ENCODE assay signal across 27 cellular contexts in the genomic region with DNA sequence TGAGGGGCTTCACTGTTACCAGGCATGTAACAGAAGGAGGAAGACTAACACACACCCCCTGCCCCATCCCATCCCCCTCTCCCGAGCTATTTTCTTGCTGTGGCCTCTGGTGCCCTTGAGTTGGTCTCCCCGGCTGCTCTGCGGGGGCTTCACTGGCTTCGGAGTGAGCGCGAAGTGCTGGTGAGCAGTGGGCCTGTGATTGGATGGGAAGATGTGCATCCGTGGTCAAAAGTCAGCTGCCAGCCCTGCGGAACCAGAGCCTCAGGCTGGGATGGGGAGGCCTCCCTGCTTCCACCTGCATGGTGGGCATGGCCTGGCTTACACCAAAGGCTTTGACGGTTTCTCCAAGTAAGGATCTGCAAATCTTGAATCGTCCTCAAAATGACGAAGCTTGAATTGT. TPM values are rescaled to one million over a fixed set of nuclear protein-coding genes. Genes with fewer than 3 reads are reported as not detected.
DNase-seq lines count a peak whose midpoint lies in the region; ATAC-seq and TF ChIP-seq lines count a peak whose summit lies in the region.
"Had no signal": no experiment of that assay in that cellular context is flagged by ENCODE, and none has a peak within 500 bp of the region (broad histone marks: within the 10 kb centered on the region; RNA-seq: fewer than 3 reads in every experiment).

No MANE protein-coding gene starts in this region.

- no peak for TF ChIP-seq CTCF in PC-9 (conservative IDR thresholded peaks at IDR 0.05)
- TF ChIP-seq CTCF in sigmoid colon (IDR thresholded peaks at IDR 0.05) = no peak

- peaks cover 35% of the 10 kb centered on the region for H3F3A ChIP-seq in PC-9 (ENCODE audit: insufficient read depth, low read depth)

- H3K27me3 ChIP-seq in PC-9 (ENCODE audit: insufficient read depth, low read depth) (no peaks in the 10 kb centered on the region), sigmoid colon (no peaks in the 10 kb centered on the region)
- H3K27me3 ChIP-seq: upper lobe of right lung had no signal

- H3K4me1 ChIP-seq in PC-9 (replicated peaks; ENCODE audit: insufficient read depth) = peaks cover 44% of the 10 kb centered on the region
- H3K4me1 ChIP-seq in sigmoid colon = peaks cover 0 to 47% (median 22%) of the 10 kb centered on the region in 4 donors
- H3K4me1 ChIP-seq: Caco-2 had no signal

- no peak overlapping the region for H3K27ac ChIP-seq in PC-9
- H3K27ac ChIP-seq in sigmoid colon = no peak overlapping the region
- H3K27ac ChIP-seq: psoas muscle, WERI-Rb-1 had no signal

- POLR2A ChIA-PET in PC-9 (lab: Charles Lee; ENCODE audit: unreplicated experiment) = no interaction called here

- peaks cover 51% of the 10 kb centered on the region for H3K4me1 Mint-ChIP-seq in activated CD8-positive, alpha-beta memory T cell treated with anti-CD3 and anti-CD28 coated beads, Interleukin-2, amount 10 ng/mL, durations not matched to agents 7 days and 5 days

- no peaks in the 10 kb centered on the region for H3K9me3 Mint-ChIP-seq in activated CD8-positive, alpha-beta memory T cell treated with anti-CD3 and anti-CD28 coated beads, Interleukin-2, amount 10 ng/mL, durations not matched to agents 7 days and 5 days (ENCODE audit: low read depth)
- H3K9me3 Mint-ChIP-seq: IgD-negative memory B cell; naive thymus-derived CD4-positive, alpha-beta T cell had no signal

- peak overlapping the region; percentile 93 for H3K27ac Mint-ChIP-seq in activated CD8-positive, alpha-beta memory T cell treated with anti-CD3 and anti-CD28 coated beads, Interleukin-2, amount 10 ng/mL, durations not matched to agents 7 days and 5 days
- H3K27ac Mint-ChIP-seq: activated naive CD8-positive, alpha-beta T cell had no signal

- H3K36me3 ChIP-seq in PC-9 (ENCODE audit: low read depth) (peaks cover 2% of the 10 kb centered on the region; the same call in 1 of the 2 replicates), sigmoid colon (peaks cover 0 to 5% (median 0%) of the 10 kb centered on the region in 4 donors)
- H3K36me3 ChIP-seq: WERI-Rb-1 had no signal

- H3K27me3 Mint-ChIP-seq in activated CD8-positive, alpha-beta memory T cell treated with anti-CD3 and anti-CD28 coated beads, Interleukin-2, amount 10 ng/mL, durations not matched to agents 7 days and 5 days = no peaks in the 10 kb centered on the region
- H3K27me3 Mint-ChIP-seq: activated naive CD8-positive, alpha-beta T cell; IgD-negative memory B cell; naive thymus-derived CD4-positive, alpha-beta T cell; T-helper 17 cell had no signal

- H4K20me1 ChIP-seq in PC-9 (ENCODE audit: insufficient read depth) = no peaks in the 10 kb centered on the region

- CTCF ChIA-PET in activated CD8-positive, alpha-beta memory T cell treated with anti-CD3 and anti-CD28 coated beads, Interleukin-2, amount 10 ng/mL, durations not matched to agents 7 days and 5 days (lab: Charles Lee) = interaction anchor here (0.9 to 3.2 kb wide), 5 partner anchors 11 to 280 kb away, joined by 3 to 17 read pairs (median 4); no protein-coding TSS in a partner anchor
- CTCF ChIA-PET in PC-9 (lab: Charles Lee) = interaction anchor here (0.6 to 0.7 kb wide), 2 partner anchors 55 to 286 kb away, joined by 6 to 8 read pairs; no protein-coding TSS in a partner anchor

- ATAC-seq in activated CD8-positive, alpha-beta memory T cell treated with anti-CD3 and anti-CD28 coated beads, Interleukin-2, amount 10 ng/mL, durations not matched to agents 7 days and 5 days = no peak
- ATAC-seq: GM12878, HCT116, psoas muscle, T-helper 17 cell had no signal

- no peak overlapping the region for H2AFZ ChIP-seq in PC-9

- peaks cover 8% of the 10 kb centered on the region for H3K36me3 Mint-ChIP-seq in activated CD8-positive, alpha-beta memory T cell treated with anti-CD3 and anti-CD28 coated beads, Interleukin-2, amount 10 ng/mL, durations not matched to agents 7 days and 5 days

- intact Hi-C loops in PC-9 (cut with micrococcal nuclease; ENCODE audit: unreplicated experiment) = no loop called here
- intact Hi-C loops in sigmoid colon (cut with DNase I) = no loop called here

- H3K9me3 ChIP-seq in PC-9 (ENCODE audit: insufficient read depth, low read depth) = no peaks in the 10 kb centered on the region
- no peaks in the 10 kb centered on the region for H3K9me3 ChIP-seq in sigmoid colon
- H3K9me3 ChIP-seq: A549, Caco-2, psoas muscle, upper lobe of right lung had no signal

- H3K4me3 ChIP-seq in PC-9 (no peak overlapping the region), sigmoid colon (no peak overlapping the region)
- H3K4me3 ChIP-seq: A549, GM12878, psoas muscle, SK-N-MC, upper lobe of right lung had no signal

- H3K79me2 ChIP-seq in PC-9 (ENCODE audit: low read depth) = no peaks in the 10 kb centered on the region

- BruUV-seq in PC-9 (replicated peaks; lab: Mats Ljungman, UMichigan) = TSS peak; percentile 11

- TF ChIP-seq EP300 in sigmoid colon (IDR thresholded peaks at IDR 0.05) = no peak

- H3K4me2 ChIP-seq in PC-9 = no peak overlapping the region
- H3K4me2 ChIP-seq: A549 had no signal

- H3K9me2 ChIP-seq in PC-9 (ENCODE audit: insufficient read depth) = no peaks in the 10 kb centered on the region

- no peak for DNase-seq in activated CD8-positive, alpha-beta memory T cell treated with anti-CD3 and anti-CD28 coated beads, Interleukin-2, amount 10 ng/mL, durations not matched to agents 7 days and 5 days
- no peak for DNase-seq in activated CD8-positive, alpha-beta memory T cell treated with anti-CD3 and anti-CD28 coated beads, Interleukin-2, amount 50 U/mL, for 4 hours
- DNase-seq in PC-9 = no peak
- peak; percentile 47 for DNase-seq in islet precursor cell
- peak; percentile 54 for DNase-seq in sigmoid colon
- DNase-seq in stimulated activated CD4-positive, alpha-beta T cell treated with anti-CD3 and anti-CD28 coated beads, Interleukin-12 subunit alpha, Interleukin-12 subunit beta, amount 100 ng/mL, for 4 hours = no peak
- DNase-seq in globus pallidus (ENCODE audit: low spot score) = no peak
- DNase-seq in stimulated activated CD4-positive, alpha-beta T cell treated with anti-CD3 and anti-CD28 coated beads, Interleukin-4, amount 100 ng/mL, for 1 hour = no peak
- DNase-seq: activated T-cell treated with anti-CD3 and anti-CD28 coated beads, Interleukin-2, amount 50 U/mL, for 1 hour; DND-41; left cardiac atrium; naive thymus-derived CD4-positive, alpha-beta T cell; NCI-H1105 treated with DMSO at 0.1 percent for 48 hours; NCI-H510A; psoas muscle; small intestine; stimulated activated CD4-positive, alpha-beta T cell treated with anti-CD3 and anti-CD28 coated beads, Interleukin-4, amount 100 ng/mL, for 4 hours; T-helper 17 cell; upper lobe of right lung had no signal

- TF ChIP-seq POLR2A in sigmoid colon (IDR thresholded peaks at IDR 0.05) = no peak

- 92 to 94% methylated on average over 11 of the region's 11 CpGs for WGBS in sigmoid colon, 2 donors

- H3K4me3 Mint-ChIP-seq in activated CD8-positive, alpha-beta memory T cell treated with anti-CD3 and anti-CD28 coated beads, Interleukin-2, amount 10 ng/mL, durations not matched to agents 7 days and 5 days = no peak overlapping the region
- H3K4me3 Mint-ChIP-seq: activated naive CD8-positive, alpha-beta T cell; naive thymus-derived CD4-positive, alpha-beta T cell had no signal

RNA-seq across cellular contexts. Expression of a gene that starts 23.8 kb away (rescaled TPM):
- total RNA-seq in activated CD8-positive, alpha-beta memory T cell treated with anti-CD3 and anti-CD28 coated beads, Interleukin-2, amount 10 ng/mL, durations not matched to agents 7 days and 5 days = 10 to 100 TPM; 10.2 to 11.1 TPM
- total RNA-seq in PC-9 (2021) (7.3 and 10.9 TPM in 2 replicates), sigmoid colon (1 to 10 TPM; 2.1 to 4.7 (median 2.7) TPM)
- 10 to 100 TPM; 10.7 to 12.5 (median 10.8) TPM for polyA plus RNA-seq in sigmoid colon

RNA-seq across cellular contexts. Expression of a gene that starts 44.7 kb away (rescaled TPM):
- 10 to 100 TPM; 65.2 to 74.4 TPM for total RNA-seq in activated CD8-positive, alpha-beta memory T cell treated with anti-CD3 and anti-CD28 coated beads, Interleukin-2, amount 10 ng/mL, durations not matched to agents 7 days and 5 days
- total RNA-seq in PC-9 (2021) = 92.5 and 125 TPM in 2 replicates
- total RNA-seq in sigmoid colon = 100 to 1,000 TPM; 121 to 151 (median 136) TPM
- polyA plus RNA-seq in sigmoid colon = 10 to 100 TPM; 59.5 to 61.7 (median 61.0) TPM

Comparison
In these comparisons a context has a peak if more than half of its experiments do, and no peak if none do; other contexts are left out.
1. DNase-seq: peak in islet precursor cell (single experiment) and sigmoid colon (single experiment); none in activated CD8-positive, alpha-beta memory T cell treated with anti-CD3 and anti-CD28 coated beads, Interleukin-2, amount 10 ng/mL, durations not matched to agents 7 days and 5 days (single experiment), activated CD8-positive, alpha-beta memory T cell treated with anti-CD3 and anti-CD28 coated beads, Interleukin-2, amount 50 U/mL, for 4 hours (single experiment), PC-9 (0 of 2), stimulated activated CD4-positive, alpha-beta T cell treated with anti-CD3 and anti-CD28 coated beads, Interleukin-12 subunit alpha, Interleukin-12 subunit beta, amount 100 ng/mL, for 4 hours (single experiment), globus pallidus (single experiment) and stimulated activated CD4-positive, alpha-beta T cell treated with anti-CD3 and anti-CD28 coated beads, Interleukin-4, amount 100 ng/mL, for 1 hour (single experiment).